ENCODE assay signal across 23 cellular contexts in genomic region chr13:71260246-71260645, GRCh38.
A peak's percentile ranks its signal among the peaks of the same experiment; 100 is the strongest.
DNase-seq lines count a peak whose midpoint lies in the region; ATAC-seq, FAIRE-seq and TF ChIP-seq lines count a peak whose summit lies in the region.
"Had no signal": no experiment of that assay in that cellular context is flagged by ENCODE, and none has a peak within 500 bp of the region (broad histone marks: within the 10 kb centered on the region; RNA-seq: fewer than 3 reads in every experiment).

No MANE protein-coding gene starts in this region.

- H4K20me1 ChIP-seq in endothelial cell of umbilical vein (replicated peaks; ENCODE audit: control insufficient read depth, extremely low read depth, insufficient read depth, low read length) = no peaks in the 10 kb centered on the region
- H4K20me1 ChIP-seq: BLaER1 treated with 17β-estradiol and CSF1 and Interleukin-3, amounts not matched to agents 10 nM and 100 nM had no signal

- TF ChIP-seq RAD21 in liver (IDR thresholded peaks at IDR 0.05) = no peak

- CTCF ChIA-PET in endothelial cell of umbilical vein (lab: Charles Lee) = no interaction called here

- intact Hi-C loops in right lobe of liver (cut with DNase I) = no loop called here
- intact Hi-C loops in endothelial cell of umbilical vein (cut with micrococcal nuclease) = loop anchor here (1.0 kb wide), 2 partner anchors 8 to 16 kb away; no protein-coding TSS in a partner anchor
- intact Hi-C loops in Right ventricle myocardium inferior (cut with DNase I) = no loop called here

- no peak overlapping the region for H3K18ac ChIP-seq in mesenchymal stem cell (ENCODE audit: low read depth in 1 of 2, low read length in 2 of 2)

- no peak overlapping the region for H2BK12ac ChIP-seq in mesenchymal stem cell (ENCODE audit: low read length in 2 of 2)

- H2BK5ac ChIP-seq in mesenchymal stem cell (ENCODE audit: low read depth, low read length, poor library complexity, severe bottlenecking) = no peak overlapping the region

- H3K79me2 ChIP-seq in endothelial cell of umbilical vein (ENCODE audit: control insufficient read depth, insufficient read depth, low read length) = no peaks in the 10 kb centered on the region

- ATAC-seq in right lobe of liver = no peak
- no peak for ATAC-seq in Right ventricle myocardium inferior
- ATAC-seq: A549; CD8-positive, alpha-beta T cell; GM12878 had no signal

- H2AFZ ChIP-seq in endothelial cell of umbilical vein (ENCODE audit: low read depth, low read length) = no peak overlapping the region
- H2AFZ ChIP-seq in mesenchymal stem cell (ENCODE audit: low read depth, low read length) = no peak overlapping the region

- no peak overlapping the region for H2BK15ac ChIP-seq in mesenchymal stem cell (ENCODE audit: low read depth, poor library complexity, severe bottlenecking)

- DNase-seq in right lobe of liver = no peak
- DNase-seq in endothelial cell of umbilical vein (ENCODE audit: low read depth, low spot score) = peak; percentile 78
- DNase-seq in glomerular endothelial cell (ENCODE audit: extremely low read depth, low read depth, low spot score) = peak; percentile 55
- peak; percentile 5 for DNase-seq in mesenchymal stem cell
- no peak for DNase-seq in tibial nerve (ENCODE audit: low spot score in 2 of 2)
- no peak for DNase-seq in Right ventricle myocardium inferior (ENCODE audit: missing footprints)
- DNase-seq in G401 (ENCODE audit: low spot score) = no peak
- DNase-seq: AML-193; Caco-2; Calu3; CD4-positive, alpha-beta T cell; CD8-positive, alpha-beta T cell; DMS79 treated with DMSO at 0.1 percent for 48 hours; GDM1 had no signal

- H4K91ac ChIP-seq in mesenchymal stem cell (ENCODE audit: low read length) = no peak overlapping the region

- no peak overlapping the region for H3K27ac ChIP-seq in liver (ENCODE audit: low read depth in 1 of 2, low read length in 2 of 2)
- H3K27ac ChIP-seq in right lobe of liver = no peak overlapping the region
- H3K27ac ChIP-seq in endothelial cell of umbilical vein (ENCODE audit: insufficient read depth, low read depth, low read length) = peak overlapping the region; percentile 21
- no peak overlapping the region for H3K27ac ChIP-seq in mesenchymal stem cell (ENCODE audit: low read length, poor library complexity, severe bottlenecking)
- H3K27ac ChIP-seq in tibial nerve = no peak overlapping the region
- H3K27ac ChIP-seq: 22Rv1; A549; BLaER1 treated with 17β-estradiol and CSF1 and Interleukin-3, amounts not matched to agents 10 nM and 100 nM; C4-2B had no signal

- no peak for TF ChIP-seq EP300 in tibial nerve (IDR thresholded peaks at IDR 0.05)

- H3K79me1 ChIP-seq in mesenchymal stem cell (replicated peaks; ENCODE audit: low read length, poor library complexity, severe bottlenecking) = no peaks in the 10 kb centered on the region

- in situ Hi-C loops in G401 (cut with HindIII; ENCODE audit: low sequenced_read_pairs) = no loop called here

- no peak overlapping the region for H3K4me3 ChIP-seq in liver (ENCODE audit: low read depth in 1 of 3, low read length in 3 of 3)
- H3K4me3 ChIP-seq in right lobe of liver = no peak overlapping the region
- no peak overlapping the region for H3K4me3 ChIP-seq in endothelial cell of umbilical vein (replicated peaks in 1 of 3; ENCODE audit: insufficient read depth in 1 of 3, low read depth in 1 of 3, low read length in 3 of 3)
- H3K4me3 ChIP-seq in mesenchymal stem cell (ENCODE audit: insufficient read depth in 1 of 2, low read depth in 1 of 2, low read length in 2 of 2) = no peak overlapping the region
- no peak overlapping the region for H3K4me3 ChIP-seq in tibial nerve
- H3K4me3 ChIP-seq: A549; BLaER1 treated with 17β-estradiol and CSF1 and Interleukin-3, amounts not matched to agents 10 nM and 100 nM; GM12878 had no signal

- H3K14ac ChIP-seq in mesenchymal stem cell (ENCODE audit: low read length in 2 of 2) = no peak overlapping the region

- WGBS in liver = 39% methylated on average over 1 of the region's 1 CpG
- 57% methylated on average over 1 of the region's 1 CpG for WGBS in right lobe of liver (ENCODE audit: insufficient coverage, low coverage, low lambda C conversion rate, missing lambda C conversion rate)
- no CpG with 5 or more reads among the region's 1 CpG for WGBS in mesenchymal stem cell
- WGBS in tibial nerve, 2 donors = 72 to 80% methylated on average over 1 of the region's 1 CpG

- no peak overlapping the region for H3K4me2 ChIP-seq in endothelial cell of umbilical vein (ENCODE audit: insufficient read depth, low read length)
- H3K4me2 ChIP-seq in mesenchymal stem cell (ENCODE audit: low read length, poor library complexity, severe bottlenecking) = no peak overlapping the region
- H3K4me2 ChIP-seq: A549; BLaER1 treated with 17β-estradiol and CSF1 and Interleukin-3, amounts not matched to agents 10 nM and 100 nM had no signal

- H3K9ac ChIP-seq in liver (ENCODE audit: low read depth in 1 of 2, low read length in 2 of 2) (no peak overlapping the region), endothelial cell of umbilical vein (replicated peaks; ENCODE audit: extremely low read depth, insufficient read depth, low read length) (no peak overlapping the region), mesenchymal stem cell (ENCODE audit: low read length) (no peak overlapping the region)
- H3K9ac ChIP-seq: BLaER1 treated with 17β-estradiol and CSF1 and Interleukin-3, amounts not matched to agents 10 nM and 100 nM had no signal

- no peaks in the 10 kb centered on the region for H3K9me1 ChIP-seq in endothelial cell of umbilical vein (replicated peaks; ENCODE audit: control insufficient read depth, extremely low read depth, insufficient read depth, low read length)

- BruUV-seq in endothelial cell of umbilical vein (replicated peaks; lab: Mats Ljungman, UMichigan) = no TSS peak

- TF ChIP-seq POLR2A in right lobe of liver (IDR thresholded peaks at IDR 0.05) = no peak
- no peak for TF ChIP-seq POLR2A in endothelial cell of umbilical vein (IDR thresholded peaks at IDR 0.05; ENCODE audit: low read depth, low read length)
- no peak for TF ChIP-seq POLR2A in tibial nerve (IDR thresholded peaks at IDR 0.05)

- H2AK5ac ChIP-seq in mesenchymal stem cell (ENCODE audit: low read length, severe bottlenecking) = no peak overlapping the region

- H3K23ac ChIP-seq in mesenchymal stem cell (ENCODE audit: low read length in 2 of 2) = no peak overlapping the region

- no peaks in the 10 kb centered on the region for H3K36me3 ChIP-seq in liver (ENCODE audit: control insufficient read depth in 4 of 4, insufficient read depth in 3 of 4, low read depth in 1 of 4, low read length in 3 of 4)
- no peaks in the 10 kb centered on the region for H3K36me3 ChIP-seq in right lobe of liver
- no peaks in the 10 kb centered on the region for H3K36me3 ChIP-seq in endothelial cell of umbilical vein (ENCODE audit: control insufficient read depth in 2 of 2, extremely low read depth in 1 of 2, insufficient read depth in 2 of 2, low read length in 2 of 2)
- no peaks in the 10 kb centered on the region for H3K36me3 ChIP-seq in mesenchymal stem cell (ENCODE audit: control insufficient read depth in 1 of 2, insufficient read depth in 2 of 2, low read depth in 1 of 2, low read length in 2 of 2)
- no peaks in the 10 kb centered on the region for H3K36me3 ChIP-seq in tibial nerve
- H3K36me3 ChIP-seq: BLaER1 treated with 17β-estradiol and CSF1 and Interleukin-3, amounts not matched to agents 10 nM and 100 nM had no signal

- POLR2A ChIA-PET in endothelial cell of umbilical vein (lab: Charles Lee) = no interaction called here

- H3K4ac ChIP-seq in mesenchymal stem cell (ENCODE audit: low read depth in 1 of 2, low read length in 2 of 2) = no peak overlapping the region

- dilution Hi-C loops in endothelial cell of umbilical vein (cut with MboI; ENCODE audit: extremely low pct_ligation_motif_present, low sequenced_read_pairs) = no loop called here

- no peak overlapping the region for H4K8ac ChIP-seq in mesenchymal stem cell (ENCODE audit: low read length)

- TF ChIP-seq CTCF in liver (IDR thresholded peaks at IDR 0.05; ENCODE audit: low read depth, low read length, missing input control) (no peak), right lobe of liver (IDR thresholded peaks at IDR 0.05) (no peak), endothelial cell of umbilical vein (IDR thresholded peaks at IDR 0.05; ENCODE audit: extremely low read depth in 1 of 2, insufficient read depth in 1 of 2, low read depth in 1 of 2, low read length in 2 of 2) (no peak), tibial nerve (IDR thresholded peaks at IDR 0.05) (no peak)

- FAIRE-seq in endothelial cell of umbilical vein (lab: Jason Lieb, UNC) = peak; percentile 68
- FAIRE-seq: A549, D721Med, GM12878, GM12892, GM18507 had no signal

- no peak overlapping the region for H2BK120ac ChIP-seq in mesenchymal stem cell (ENCODE audit: low read depth, low read length)

- H3K27me3 ChIP-seq in liver (ENCODE audit: control insufficient read depth in 4 of 4, insufficient read depth in 4 of 4, low read length in 3 of 4) = no peaks in the 10 kb centered on the region
- no peaks in the 10 kb centered on the region for H3K27me3 ChIP-seq in right lobe of liver
- no peaks in the 10 kb centered on the region for H3K27me3 ChIP-seq in endothelial cell of umbilical vein (ENCODE audit: control insufficient read depth in 2 of 2, insufficient read depth in 2 of 2, low read length in 2 of 2)
- no peaks in the 10 kb centered on the region for H3K27me3 ChIP-seq in mesenchymal stem cell (ENCODE audit: control insufficient read depth in 1 of 2, insufficient read depth in 1 of 2, low read length in 2 of 2)
- no peaks in the 10 kb centered on the region for H3K27me3 ChIP-seq in tibial nerve
- H3K27me3 ChIP-seq: BLaER1 treated with 17β-estradiol and CSF1 and Interleukin-3, amounts not matched to agents 10 nM and 100 nM had no signal

- H3K4me1 ChIP-seq in liver (ENCODE audit: control insufficient read depth in 4 of 4, insufficient read depth in 4 of 4, low read length in 3 of 4) (no peaks in the 10 kb centered on the region), right lobe of liver (no peaks in the 10 kb centered on the region), endothelial cell of umbilical vein (ENCODE audit: control insufficient read depth, extremely low read depth, insufficient read depth, low read length) (peaks cover 6% of the 10 kb centered on the region), mesenchymal stem cell (ENCODE audit: control insufficient read depth, insufficient read depth, low read depth, low read length) (no peaks in the 10 kb centered on the region), tibial nerve (no peaks in the 10 kb centered on the region)
- H3K4me1 ChIP-seq: A549; BLaER1 treated with 17β-estradiol and CSF1 and Interleukin-3, amounts not matched to agents 10 nM and 100 nM; Caco-2 had no signal

- H3K9me3 ChIP-seq in liver (ENCODE audit: control insufficient read depth in 4 of 4, low read length in 3 of 4) = peaks cover 0 to 1% (median 0%) of the 10 kb centered on the region in 4 donors
- no peaks in the 10 kb centered on the region for H3K9me3 ChIP-seq in right lobe of liver
- H3K9me3 ChIP-seq in endothelial cell of umbilical vein (replicated peaks; ENCODE audit: control insufficient read depth, insufficient read depth, low read length) = no peaks in the 10 kb centered on the region
- no peaks in the 10 kb centered on the region for H3K9me3 ChIP-seq in mesenchymal stem cell (ENCODE audit: control insufficient read depth, low read length)
- H3K9me3 ChIP-seq in tibial nerve = no peaks in the 10 kb centered on the region
- H3K9me3 ChIP-seq: A549; BLaER1 treated with 17β-estradiol and CSF1 and Interleukin-3, amounts not matched to agents 10 nM and 100 nM; Caco-2 had no signal

Comparison
In these comparisons a context has a peak if more than half of its experiments do, and no peak if none do; other contexts are left out.
1. DNase-seq: peak in endothelial cell of umbilical vein (single experiment), glomerular endothelial cell (single experiment) and mesenchymal stem cell (single experiment); none in right lobe of liver (0 of 3), tibial nerve (0 of 2), Right ventricle myocardium inferior (single experiment) and G401 (single experiment).